In genomic region chr1:40096977-40097782, GRCh38 we compare ENCODE assay signal across 8 cellular contexts. TPM values are rescaled to one million over a fixed set of nuclear protein-coding genes. Genes with fewer than 3 reads are reported as not detected.
A peak's percentile ranks its signal among the peaks of the same experiment; 100 is the strongest.
DNase-seq lines count a peak whose midpoint lies in the region; ATAC-seq and TF ChIP-seq lines count a peak whose summit lies in the region.

TSS of gene PPT1 (minus strand) at chr1:40097252. CDS start at chr1:40097238, 14 bp downstream.

- H3K4me3 Mint-ChIP-seq in T-helper 17 cell = peak within 1 kb of the TSS; percentile 99

- 0 out of 2 replicates have a peak, but pooled peaks cover 4% of the 10 kb centered on the region for H3K9me3 ChIP-seq in HAP-1
- H3K9me3 ChIP-seq in T-helper 17 cell (ENCODE audit: control insufficient read depth, low read length, poor library complexity, severe bottlenecking) = no peaks in the 10 kb centered on the region
- H3K9me3 ChIP-seq in psoas muscle = no peaks in the 10 kb centered on the region

- H3K27me3 ChIP-seq in HAP-1 (ENCODE audit: low read depth) = no peaks in the 10 kb centered on the region
- H3K27me3 ChIP-seq in psoas muscle (ENCODE audit: insufficient read depth in 3 of 3, low read length in 2 of 3) = no peaks in the 10 kb centered on the region

- TF ChIP-seq CTCF in psoas muscle (IDR thresholded peaks at IDR 0.05) = no peak

- in situ Hi-C loops in HAP-1 (cut with MboI; ENCODE audit: low sequenced_read_pairs) = no loop called here

- H3K4me1 ChIP-seq in HAP-1 (peaks cover 17% of the 10 kb centered on the region), psoas muscle (peaks cover 12% of the 10 kb centered on the region), urinary bladder (ENCODE audit: insufficient read depth) (no peaks in the 10 kb centered on the region)

- H3K4me1 Mint-ChIP-seq in T-helper 17 cell = peaks cover 30% of the 10 kb centered on the region

- H3K27ac Mint-ChIP-seq in T-helper 17 cell = peak within 1 kb of the TSS; percentile 97

- no peaks in the 10 kb centered on the region for H3K27me3 Mint-ChIP-seq in T-helper 17 cell

- H3K4me3 ChIP-seq in HAP-1 (peak within 1 kb of the TSS; percentile 65), psoas muscle (peak within 1 kb of the TSS; percentile 91), urinary bladder (ENCODE audit: low read depth, low read length) (peak within 1 kb of the TSS; percentile 42)

- intact Hi-C loops in left ventricle myocardium superior (cut with micrococcal nuclease) = no loop called here
- intact Hi-C loops in psoas muscle (cut with DNase I) = no loop called here

- H3K36me3 Mint-ChIP-seq in T-helper 17 cell (ENCODE audit: low read depth) = peaks cover 9% of the 10 kb centered on the region

- H3K27ac ChIP-seq in psoas muscle (peak within 1 kb of the TSS; percentile 71), urinary bladder (ENCODE audit: low read depth) (no peak within 1 kb of the TSS)

- WGBS in psoas muscle, 3 donors = 1% methylated on average over 50 to 51 of the region's 51 CpGs
- under 1% methylated on average over 51 of the region's 51 CpGs for WGBS in urinary bladder

- DNase-seq in ELR (ENCODE audit: low read depth) = peak; percentile 81
- peak; percentile 66 to 88 for DNase-seq in HAP-1 (ENCODE audit: low spot score in 2 of 2)
- DNase-seq in NCI-H1105 (lab: John Stamatoyannopoulos, UW) = peak; percentile 79
- peak; percentile 56 to 75 (median 74) for DNase-seq in T-helper 17 cell
- DNase-seq in amniotic stem cell (lab: John Stamatoyannopoulos, UW) = peak; percentile 34
- peak; percentile 89 for DNase-seq in left ventricle myocardium superior
- DNase-seq in psoas muscle = peak; percentile 79 to 86

- H3K36me3 ChIP-seq in HAP-1 (replicated peaks) = peaks cover 5% of the 10 kb centered on the region; the same call in 1 of the 2 replicates
- H3K36me3 ChIP-seq in psoas muscle (ENCODE audit: insufficient read depth in 1 of 2, low read depth in 1 of 2) = peaks cover 0 to 4% of the 10 kb centered on the region in 2 donors
- no peaks in the 10 kb centered on the region for H3K36me3 ChIP-seq in urinary bladder (ENCODE audit: insufficient read depth)

- ATAC-seq in T-helper 17 cell (peak; percentile 95), left ventricle myocardium superior (peak; percentile 97), psoas muscle (peak; percentile 94 to 100 (median 97))

RNA-seq across cellular contexts. Expression of gene PPT1, which starts in this region (rescaled TPM):
- total RNA-seq in T-helper 17 cell = 10 to 100 TPM; 39.7 to 41.3 TPM
- 38.9 TPM for total RNA-seq in left ventricle myocardium superior
- total RNA-seq in psoas muscle = 10 to 100 TPM; 14.9 to 20.8 (median 19.1) TPM
- polyA plus RNA-seq in psoas muscle = 10 to 100 TPM; 13.4 to 21.8 (median 17.4) TPM
- total RNA-seq in urinary bladder = 58.7 TPM
- 102 TPM for polyA plus RNA-seq in urinary bladder

Comparison
In these comparisons a context has a peak if more than half of its experiments do, and no peak if none do; other contexts are left out.
1. DNase-seq: peak in every context shown above with its lines; median percentile 89 in left ventricle myocardium superior; 82 in psoas muscle; 81 in ELR; 79 in NCI-H1105; 77 in HAP-1; 74 in T-helper 17 cell; 34 in amniotic stem cell.